17 cellular contexts compared by ENCODE assay signal in the genomic region with DNA sequence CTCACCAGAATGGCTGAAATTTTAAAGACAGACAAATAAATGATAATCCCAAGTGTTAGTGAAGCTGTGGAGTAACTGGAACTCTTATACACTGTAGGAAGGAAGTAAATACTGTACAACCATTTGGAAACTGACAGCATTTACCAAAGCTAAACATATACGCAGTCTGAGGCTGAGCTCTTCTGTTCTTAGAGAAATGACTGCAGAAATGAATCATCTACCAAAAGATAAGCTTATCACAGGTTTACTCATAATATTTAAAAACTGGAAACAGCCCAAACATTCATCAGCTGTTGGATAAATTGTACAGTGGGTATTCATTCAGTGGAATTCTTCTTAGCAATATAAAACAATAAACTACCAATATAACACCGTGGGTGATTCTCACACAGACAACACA.
"Had no signal": no experiment of that assay in that cellular context is flagged by ENCODE, and none has a peak within 500 bp of the region (broad histone marks: within the 10 kb centered on the region; RNA-seq: fewer than 3 reads in every experiment).

No MANE protein-coding gene starts in this region.

- ATAC-seq: activated T-cell treated with anti-CD3 and anti-CD28 coated beads, Interleukin-2, amount 50 U/mL, for 4 hours; left lobe of liver; lower lobe of right lung; T-cell had no signal

- H3K4me3 ChIP-seq: colonic mucosa, lower lobe of right lung, tibial artery had no signal

- H3K9me3 Mint-ChIP-seq: activated naive CD4-positive, alpha-beta T cell treated with anti-CD3 and anti-CD28 coated beads for 36 hours; activated T-cell treated with anti-CD3 and anti-CD28 coated beads, Interleukin-2, amount 50 U/mL, for 4 hours; central memory CD8-positive, alpha-beta T cell; T-cell had no signal

- H3K4me3 Mint-ChIP-seq: activated naive CD4-positive, alpha-beta T cell treated with anti-CD3 and anti-CD28 coated beads for 36 hours; activated T-cell treated with anti-CD3 and anti-CD28 coated beads, Interleukin-2, amount 50 U/mL, for 4 hours; brain; central memory CD8-positive, alpha-beta T cell; naive B cell; T-cell had no signal

- H3K9me3 ChIP-seq: colonic mucosa, lower lobe of right lung, tibial artery had no signal

- H3K27me3 ChIP-seq: colonic mucosa, tibial artery had no signal

- H3K36me3 Mint-ChIP-seq: naive B cell, T-cell had no signal

- H3K4me1 Mint-ChIP-seq: central memory CD8-positive, alpha-beta T cell; naive B cell; T-cell had no signal

- H3K4me1 ChIP-seq: colonic mucosa, lower lobe of right lung, tibial artery had no signal

- H3K27me3 Mint-ChIP-seq: central memory CD8-positive, alpha-beta T cell; progenitor cell of endocrine pancreas; T-cell had no signal

- H3K36me3 ChIP-seq: colonic mucosa had no signal

- FAIRE-seq: TTC549 had no signal

- H3K27ac Mint-ChIP-seq: activated naive CD4-positive, alpha-beta T cell treated with anti-CD3 and anti-CD28 coated beads for 36 hours; brain; naive B cell; progenitor cell of endocrine pancreas; T-cell had no signal

- H3K27ac ChIP-seq: colonic mucosa, epithelial cell of prostate, lower lobe of right lung, tibial artery had no signal

- DNase-seq: activated CD8-positive, alpha-beta memory T cell treated with anti-CD3 and anti-CD28 coated beads, Interleukin-2, amount 50 U/mL, for 48 hours; activated naive CD4-positive, alpha-beta T cell treated with anti-CD3 and anti-CD28 coated beads for 36 hours; activated T-cell treated with anti-CD3 and anti-CD28 coated beads, Interleukin-2, amount 50 U/mL, for 4 hours; colonic mucosa; foreskin melanocyte; lower lobe of right lung; naive B cell; stimulated activated CD4-positive, alpha-beta T cell treated with anti-CD3 and anti-CD28 coated beads, Interleukin-4, amount 100 ng/mL, for 24 hours; stimulated activated naive CD4-positive, alpha-beta T cell treated with Interleukin-2 at 50 U/mL for 16 hours; T-cell; tibial artery had no signal
